Comparison of ENCODE assay signal across 1 cellular context in genomic region chr17:81238815-81239713, GRCh38.
TF ChIP-seq lines count a peak whose summit lies in the region.

Gene NDUFAF8, plus strand, starts transcription at chr17:81239318. Its CDS starts 46 bp downstream, at chr17:81239364.
Gene TEPSIN, minus strand, starts transcription at chr17:81239055. Its CDS starts 22 bp downstream, at chr17:81239033.

TF ChIP-seq in K562, 482 proteins besides CTCF, POLR2A, EP300 and RAD21 (continued from another document and continues in another):
- TF ChIP-seq TFE3 (CRISPR knock-in tag; IDR thresholded peaks at IDR 0.05) (no peak), RB1 (IDR thresholded peaks at IDR 0.05; ENCODE audit: low read depth) (peak; percentile 74), ZNF217 (CRISPR knock-in tag; IDR thresholded peaks at IDR 0.05) (no peak), DIDO1 (tag; IDR thresholded peaks at IDR 0.05; ENCODE audit: low read depth) (no peak), MAZ (CRISPR knock-in tag; conservative IDR thresholded peaks at IDR 0.05 in 1 of 2, IDR thresholded peaks at IDR 0.05 in 1 of 2) (peak in 1 of 2 experiments; percentile 10; a peak in 3 of 4 replicates), PHF20 (IDR thresholded peaks at IDR 0.05; ENCODE audit: partially characterized antibody) (peak; percentile 81), FOSL1 (tag; conservative IDR thresholded peaks at IDR 0.05) (no peak), ZNF239 (CRISPR knock-in tag; IDR thresholded peaks at IDR 0.05) (no peak), DDX20 (tag; IDR thresholded peaks at IDR 0.05; ENCODE audit: low read depth) (no peak), NBN (IDR thresholded peaks at IDR 0.05; ENCODE audit: low read depth) (no peak), NEUROD1 (IDR thresholded peaks at IDR 0.05; ENCODE audit: borderline replicate concordance, low read depth, low read length, partially characterized antibody) (peak; percentile 100), PCBP1 (IDR thresholded peaks at IDR 0.05; ENCODE audit: low read depth, low read length, poor library complexity, severe bottlenecking) (no peak), CXXC5 (CRISPR knock-in tag; IDR thresholded peaks at IDR 0.05) (no peak; the same call in none of the 2 replicates), SIN3B (IDR thresholded peaks at IDR 0.05; ENCODE audit: low read depth) (peak; percentile 97), ZBTB12 (CRISPR knock-in tag; IDR thresholded peaks at IDR 0.05) (no peak; the same call in 1 of the 2 replicates), RBM17 (IDR thresholded peaks at IDR 0.05; ENCODE audit: borderline replicate concordance, low read depth, low read length) (no peak), CHD1 (IDR thresholded peaks at IDR 0.05; ENCODE audit: low read length) (peak; percentile 72), NFYB (IDR thresholded peaks at IDR 0.05; ENCODE audit: extremely low read depth, insufficient read length) (peak; percentile 94), ZBTB9 (CRISPR knock-in tag; IDR thresholded peaks at IDR 0.05) (0 out of 2 replicates have a peak, but pooled peaks have one; percentile 21), ATF3 (IDR thresholded peaks at IDR 0.05) (no peak), ATF3 (CRISPR knock-in tag; conservative IDR thresholded peaks at IDR 0.05) (no peak), ZFX (CRISPR knock-in tag; IDR thresholded peaks at IDR 0.05) (peak; percentile 69), E2F8 (IDR thresholded peaks at IDR 0.05; ENCODE audit: low read depth, partially characterized antibody) (peak; percentile 94), SPI1 (IDR thresholded peaks at IDR 0.05; ENCODE audit: borderline replicate concordance, low read depth, low read length) (0 out of 2 replicates have a peak, but pooled peaks have one; percentile 1), PYGO2 (tag; IDR thresholded peaks at IDR 0.05) (no peak), LCOR (CRISPR knock-in tag; IDR thresholded peaks at IDR 0.05) (0 out of 2 replicates have a peak, but pooled peaks have one; percentile 40), ZNF639 (CRISPR knock-in tag; conservative IDR thresholded peaks at IDR 0.05 in 1 of 2, IDR thresholded peaks at IDR 0.05 in 1 of 2) (peak in 1 of 2 experiments; percentile 72; a peak in 2 of 4 replicates), ATF4 (CRISPR knock-in tag; IDR thresholded peaks at IDR 0.05) (no peak), FOXM1 (IDR thresholded peaks at IDR 0.05; ENCODE audit: low read depth) (no peak), FOXM1 (CRISPR knock-in tag; IDR thresholded peaks at IDR 0.05; ENCODE audit: low read depth) (peak; percentile 41), U2AF2 (optimal IDR thresholded peaks at IDR 0.05; ENCODE audit: low read depth, low read length) (no peak), ARID3A (IDR thresholded peaks at IDR 0.05; ENCODE audit: borderline replicate concordance, low read depth, low read length) (peak; percentile 85; the same call in 1 of the 2 replicates), THRB (CRISPR knock-in tag; conservative IDR thresholded peaks at IDR 0.05) (no peak), ZBTB34 (CRISPR knock-in tag; IDR thresholded peaks at IDR 0.05) (no peak), NONO (IDR thresholded peaks at IDR 0.05; ENCODE audit: low read depth in 2 of 2, low read length in 1 of 2) (peak; percentile 44 to 71; a peak in 3 of 4 replicates), HOMEZ (CRISPR knock-in tag; IDR thresholded peaks at IDR 0.05) (0 out of 2 replicates have a peak, but pooled peaks have one; percentile 28), IRF2 (CRISPR knock-in tag; IDR thresholded peaks at IDR 0.05) (0 out of 2 replicates have a peak, but pooled peaks have one; percentile 32), GABPB1 (CRISPR knock-in tag; IDR thresholded peaks at IDR 0.05) (peak; percentile 95), ELF1 (tag; IDR thresholded peaks at IDR 0.05) (peak; percentile 100), ZBTB7A (IDR thresholded peaks at IDR 0.05; ENCODE audit: borderline replicate concordance, control insufficient read depth, low read depth, low read length) (peak; percentile 72; the same call in 1 of the 2 replicates), KDM5B (IDR thresholded peaks at IDR 0.05; ENCODE audit: insufficient replicate concordance, low read depth, low read length) (peak; percentile 61)
